Comparison of ENCODE assay signal across 2 cellular contexts in genomic region chr17:7235693-7236665, GRCh38.
A peak's percentile ranks its signal among the peaks of the same experiment; 100 is the strongest.
TF ChIP-seq lines count a peak whose summit lies in the region.

No MANE protein-coding gene starts in this region.

TF ChIP-seq in SK-N-SH, 30 proteins besides CTCF, POLR2A, EP300 and RAD21:
- TF ChIP-seq TCF12 (IDR thresholded peaks at IDR 0.05) (0 out of 2 replicates have a peak, but pooled peaks have one; percentile 29), JUND (IDR thresholded peaks at IDR 0.05) (peak; percentile 22; the same call in 1 of the 2 replicates), SIN3A (IDR thresholded peaks at IDR 0.05; ENCODE audit: borderline replicate concordance, low read depth, low read length) (no peak), TEAD4 (IDR thresholded peaks at IDR 0.05; ENCODE audit: borderline replicate concordance, insufficient read depth) (no peak), FOSL2 (IDR thresholded peaks at IDR 0.05; ENCODE audit: borderline replicate concordance, low read depth) (peak; percentile 21; the same call in 1 of the 2 replicates), YY1 (IDR thresholded peaks at IDR 0.05; ENCODE audit: low read depth) (no peak), SMC3 (IDR thresholded peaks at IDR 0.05; ENCODE audit: low read depth, low read length) (no peak), PBX3 (IDR thresholded peaks at IDR 0.05) (peak; percentile 51; the same call in 1 of the 2 replicates), CHD2 (IDR thresholded peaks at IDR 0.05; ENCODE audit: low read length, partially characterized antibody) (no peak), MEF2A (IDR thresholded peaks at IDR 0.05; ENCODE audit: borderline replicate concordance, low read depth) (no peak), POLR2AphosphoS5 (IDR thresholded peaks at IDR 0.05; ENCODE audit: low read depth, low read length) (no peak), GABPA (IDR thresholded peaks at IDR 0.05; ENCODE audit: low read depth) (no peak), FOXJ3 (CRISPR knock-in tag; IDR thresholded peaks at IDR 0.05) (no peak)
- TF ChIP-seq, protein P1, sequence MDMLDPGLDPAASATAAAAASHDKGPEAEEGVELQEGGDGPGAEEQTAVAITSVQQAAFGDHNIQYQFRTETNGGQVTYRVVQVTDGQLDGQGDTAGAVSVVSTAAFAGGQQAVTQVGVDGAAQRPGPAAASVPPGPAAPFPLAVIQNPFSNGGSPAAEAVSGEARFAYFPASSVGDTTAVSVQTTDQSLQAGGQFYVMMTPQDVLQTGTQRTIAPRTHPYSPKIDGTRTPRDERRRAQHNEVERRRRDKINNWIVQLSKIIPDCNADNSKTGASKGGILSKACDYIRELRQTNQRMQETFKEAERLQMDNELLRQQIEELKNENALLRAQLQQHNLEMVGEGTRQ (IDR thresholded peaks at IDR 0.05; ENCODE audit: borderline replicate concordance, low read depth, low read length) = no peak
- TF ChIP-seq, protein P2, sequence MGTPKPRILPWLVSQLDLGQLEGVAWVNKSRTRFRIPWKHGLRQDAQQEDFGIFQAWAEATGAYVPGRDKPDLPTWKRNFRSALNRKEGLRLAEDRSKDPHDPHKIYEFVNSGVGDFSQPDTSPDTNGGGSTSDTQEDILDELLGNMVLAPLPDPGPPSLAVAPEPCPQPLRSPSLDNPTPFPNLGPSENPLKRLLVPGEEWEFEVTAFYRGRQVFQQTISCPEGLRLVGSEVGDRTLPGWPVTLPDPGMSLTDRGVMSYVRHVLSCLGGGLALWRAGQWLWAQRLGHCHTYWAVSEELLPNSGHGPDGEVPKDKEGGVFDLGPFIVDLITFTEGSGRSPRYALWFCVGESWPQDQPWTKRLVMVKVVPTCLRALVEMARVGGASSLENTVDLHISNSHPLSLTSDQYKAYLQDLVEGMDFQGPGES (IDR thresholded peaks at IDR 0.05; ENCODE audit: low read depth, low read length) = no peak

TF ChIP-seq in SK-N-SH treated with all-trans-retinoic acid at 6 μM for 48 hours, 23 proteins besides CTCF, POLR2A, EP300 and RAD21:
- TF ChIP-seq ZNF565 (CRISPR knock-in tag; conservative IDR thresholded peaks at IDR 0.05; ENCODE audit: low read depth) = no peak
- no peak for TF ChIP-seq OSR1 (CRISPR knock-in tag; IDR thresholded peaks at IDR 0.05)
- TF ChIP-seq, protein P3, sequence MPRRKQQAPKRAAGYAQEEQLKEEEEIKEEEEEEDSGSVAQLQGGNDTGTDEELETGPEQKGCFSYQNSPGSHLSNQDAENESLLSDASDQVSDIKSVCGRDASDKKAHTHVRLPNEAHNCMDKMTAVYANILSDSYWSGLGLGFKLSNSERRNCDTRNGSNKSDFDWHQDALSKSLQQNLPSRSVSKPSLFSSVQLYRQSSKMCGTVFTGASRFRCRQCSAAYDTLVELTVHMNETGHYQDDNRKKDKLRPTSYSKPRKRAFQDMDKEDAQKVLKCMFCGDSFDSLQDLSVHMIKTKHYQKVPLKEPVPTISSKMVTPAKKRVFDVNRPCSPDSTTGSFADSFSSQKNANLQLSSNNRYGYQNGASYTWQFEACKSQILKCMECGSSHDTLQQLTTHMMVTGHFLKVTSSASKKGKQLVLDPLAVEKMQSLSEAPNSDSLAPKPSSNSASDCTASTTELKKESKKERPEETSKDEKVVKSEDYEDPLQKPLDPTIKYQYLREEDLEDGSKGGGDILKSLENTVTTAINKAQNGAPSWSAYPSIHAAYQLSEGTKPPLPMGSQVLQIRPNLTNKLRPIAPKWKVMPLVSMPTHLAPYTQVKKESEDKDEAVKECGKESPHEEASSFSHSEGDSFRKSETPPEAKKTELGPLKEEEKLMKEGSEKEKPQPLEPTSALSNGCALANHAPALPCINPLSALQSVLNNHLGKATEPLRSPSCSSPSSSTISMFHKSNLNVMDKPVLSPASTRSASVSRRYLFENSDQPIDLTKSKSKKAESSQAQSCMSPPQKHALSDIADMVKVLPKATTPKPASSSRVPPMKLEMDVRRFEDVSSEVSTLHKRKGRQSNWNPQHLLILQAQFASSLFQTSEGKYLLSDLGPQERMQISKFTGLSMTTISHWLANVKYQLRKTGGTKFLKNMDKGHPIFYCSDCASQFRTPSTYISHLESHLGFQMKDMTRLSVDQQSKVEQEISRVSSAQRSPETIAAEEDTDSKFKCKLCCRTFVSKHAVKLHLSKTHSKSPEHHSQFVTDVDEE (CRISPR knock-in tag; IDR thresholded peaks at IDR 0.05) = no peak
- no peak for TF ChIP-seq PATZ1 (CRISPR knock-in tag; IDR thresholded peaks at IDR 0.05; ENCODE audit: borderline replicate concordance)
- TF ChIP-seq, protein P4, sequence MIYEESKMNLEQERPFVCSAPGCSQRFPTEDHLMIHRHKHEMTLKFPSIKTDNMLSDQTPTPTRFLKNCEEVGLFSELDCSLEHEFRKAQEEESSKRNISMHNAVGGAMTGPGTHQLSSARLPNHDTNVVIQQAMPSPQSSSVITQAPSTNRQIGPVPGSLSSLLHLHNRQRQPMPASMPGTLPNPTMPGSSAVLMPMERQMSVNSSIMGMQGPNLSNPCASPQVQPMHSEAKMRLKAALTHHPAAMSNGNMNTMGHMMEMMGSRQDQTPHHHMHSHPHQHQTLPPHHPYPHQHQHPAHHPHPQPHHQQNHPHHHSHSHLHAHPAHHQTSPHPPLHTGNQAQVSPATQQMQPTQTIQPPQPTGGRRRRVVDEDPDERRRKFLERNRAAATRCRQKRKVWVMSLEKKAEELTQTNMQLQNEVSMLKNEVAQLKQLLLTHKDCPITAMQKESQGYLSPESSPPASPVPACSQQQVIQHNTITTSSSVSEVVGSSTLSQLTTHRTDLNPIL (CRISPR knock-in tag; IDR thresholded peaks at IDR 0.05; ENCODE audit: low read depth) = no peak
- TF ChIP-seq ZNF8 (CRISPR knock-in tag; IDR thresholded peaks at IDR 0.05) = no peak
- TF ChIP-seq ISL1 (CRISPR knock-in tag; IDR thresholded peaks at IDR 0.05) = no peak
- no peak for TF ChIP-seq ZFP30 (CRISPR knock-in tag; IDR thresholded peaks at IDR 0.05)
- no peak for TF ChIP-seq RARB (CRISPR knock-in tag; IDR thresholded peaks at IDR 0.05)
- TF ChIP-seq, protein P5, sequence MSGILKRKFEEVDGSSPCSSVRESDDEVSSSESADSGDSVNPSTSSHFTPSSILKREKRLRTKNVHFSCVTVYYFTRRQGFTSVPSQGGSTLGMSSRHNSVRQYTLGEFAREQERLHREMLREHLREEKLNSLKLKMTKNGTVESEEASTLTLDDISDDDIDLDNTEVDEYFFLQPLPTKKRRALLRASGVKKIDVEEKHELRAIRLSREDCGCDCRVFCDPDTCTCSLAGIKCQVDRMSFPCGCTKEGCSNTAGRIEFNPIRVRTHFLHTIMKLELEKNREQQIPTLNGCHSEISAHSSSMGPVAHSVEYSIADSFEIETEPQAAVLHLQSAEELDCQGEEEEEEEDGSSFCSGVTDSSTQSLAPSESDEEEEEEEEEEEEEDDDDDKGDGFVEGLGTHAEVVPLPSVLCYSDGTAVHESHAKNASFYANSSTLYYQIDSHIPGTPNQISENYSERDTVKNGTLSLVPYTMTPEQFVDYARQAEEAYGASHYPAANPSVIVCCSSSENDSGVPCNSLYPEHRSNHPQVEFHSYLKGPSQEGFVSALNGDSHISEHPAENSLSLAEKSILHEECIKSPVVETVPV (CRISPR knock-in tag; IDR thresholded peaks at IDR 0.05) = no peak
- no peak for TF ChIP-seq BACH2 (CRISPR knock-in tag; IDR thresholded peaks at IDR 0.05; ENCODE audit: borderline replicate concordance)
